Comparison of ENCODE assay signal across 1 cellular context in genomic region chr7:85426487-85426960, GRCh38.
TF ChIP-seq lines count a peak whose summit lies in the region.

No MANE protein-coding gene starts in this region.

TF ChIP-seq in HepG2, 621 proteins besides CTCF, POLR2A, EP300 and RAD21 (continued from another document and continues in another):
- TF ChIP-seq, protein P1, sequence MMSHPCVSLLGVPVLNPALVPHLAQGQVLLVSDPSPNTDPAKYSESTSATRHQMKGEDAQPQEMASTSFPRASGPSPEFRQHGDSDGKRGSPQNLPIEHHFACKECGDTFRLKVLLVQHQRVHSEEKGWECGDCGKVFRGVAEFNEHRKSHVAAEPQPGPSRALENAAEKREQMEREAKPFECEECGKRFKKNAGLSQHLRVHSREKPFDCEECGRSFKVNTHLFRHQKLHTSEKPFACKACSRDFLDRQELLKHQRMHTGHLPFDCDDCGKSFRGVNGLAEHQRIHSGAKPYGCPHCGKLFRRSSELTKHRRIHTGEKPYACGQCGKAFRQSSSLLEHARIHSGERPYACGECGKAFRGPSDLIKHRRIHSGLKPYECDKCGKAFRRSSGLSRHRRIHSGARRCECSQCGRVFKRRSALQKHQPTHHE (CRISPR knock-in tag; IDR thresholded peaks at IDR 0.05; ENCODE audit: borderline replicate concordance): 0 out of 2 replicates have a peak, but pooled peaks have one; percentile 64
- TF ChIP-seq, protein P2, sequence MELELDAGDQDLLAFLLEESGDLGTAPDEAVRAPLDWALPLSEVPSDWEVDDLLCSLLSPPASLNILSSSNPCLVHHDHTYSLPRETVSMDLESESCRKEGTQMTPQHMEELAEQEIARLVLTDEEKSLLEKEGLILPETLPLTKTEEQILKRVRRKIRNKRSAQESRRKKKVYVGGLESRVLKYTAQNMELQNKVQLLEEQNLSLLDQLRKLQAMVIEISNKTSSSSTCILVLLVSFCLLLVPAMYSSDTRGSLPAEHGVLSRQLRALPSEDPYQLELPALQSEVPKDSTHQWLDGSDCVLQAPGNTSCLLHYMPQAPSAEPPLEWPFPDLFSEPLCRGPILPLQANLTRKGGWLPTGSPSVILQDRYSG (CRISPR knock-in tag; IDR thresholded peaks at IDR 0.05): no peak
- TF ChIP-seq NCOA2 (CRISPR knock-in tag; IDR thresholded peaks at IDR 0.05) (peak; percentile 78; the same call in 1 of the 2 replicates), PHF21A (CRISPR knock-in tag; IDR thresholded peaks at IDR 0.05) (peak; percentile 35; the same call in 1 of the 2 replicates), CEBPB (IDR thresholded peaks at IDR 0.05; ENCODE audit: borderline replicate concordance, low read depth, low read length) (peak; percentile 69; the same call in 1 of the 2 replicates), CREB1 (IDR thresholded peaks at IDR 0.05) (peak; percentile 15; the same call in 1 of the 2 replicates), CREB1 (CRISPR knock-in tag; IDR thresholded peaks at IDR 0.05) (no peak), KMT2B (CRISPR knock-in tag; IDR thresholded peaks at IDR 0.05) (no peak), CREM (IDR thresholded peaks at IDR 0.05) (peak; percentile 71), CREM (CRISPR knock-in tag; IDR thresholded peaks at IDR 0.05) (no peak), ZFY (CRISPR knock-in tag; IDR thresholded peaks at IDR 0.05) (no peak), FOSL2 (CRISPR knock-in tag; IDR thresholded peaks at IDR 0.05) (peak; percentile 80), BHLHE40 (IDR thresholded peaks at IDR 0.05; ENCODE audit: low read length) (0 out of 2 replicates have a peak, but pooled peaks have one; percentile 33), ZBTB25 (CRISPR knock-in tag; IDR thresholded peaks at IDR 0.05) (no peak), ZBTB38 (CRISPR knock-in tag; IDR thresholded peaks at IDR 0.05) (no peak), TIGD3 (CRISPR knock-in tag; IDR thresholded peaks at IDR 0.05; ENCODE audit: borderline replicate concordance) (no peak), MAFK (conservative IDR thresholded peaks at IDR 0.05 in 1 of 2, IDR thresholded peaks at IDR 0.05 in 1 of 2; ENCODE audit: low read length in 2 of 2) (peak; percentile 29 to 65), HOXA3 (CRISPR knock-in tag; IDR thresholded peaks at IDR 0.05) (peak; percentile 56; the same call in 1 of the 2 replicates), STAG1 (CRISPR knock-in tag; IDR thresholded peaks at IDR 0.05) (0 out of 2 replicates have a peak, but pooled peaks have one; percentile 7), ZNF644 (CRISPR knock-in tag; IDR thresholded peaks at IDR 0.05; ENCODE audit: low read depth) (peak; percentile 94), ISL2 (CRISPR knock-in tag; IDR thresholded peaks at IDR 0.05) (peak; percentile 85), HDAC2 (CRISPR knock-in tag; IDR thresholded peaks at IDR 0.05) (peak; percentile 77; the same call in 1 of the 2 replicates), MED13 (CRISPR knock-in tag; IDR thresholded peaks at IDR 0.05) (peak; percentile 31; the same call in 1 of the 2 replicates), MBNL3 (CRISPR knock-in tag; conservative IDR thresholded peaks at IDR 0.05) (no peak), POLR2G (IDR thresholded peaks at IDR 0.05; ENCODE audit: low read depth, low read length) (no peak), ARHGAP35 (CRISPR knock-in tag; IDR thresholded peaks at IDR 0.05; ENCODE audit: borderline replicate concordance) (no peak), NR2C2 (CRISPR knock-in tag; IDR thresholded peaks at IDR 0.05; ENCODE audit: borderline replicate concordance) (peak; percentile 73; the same call in 1 of the 2 replicates), ZBTB20 (CRISPR knock-in tag; IDR thresholded peaks at IDR 0.05; ENCODE audit: borderline replicate concordance, low read depth) (peak; percentile 59; the same call in 1 of the 2 replicates), PCBP2 (optimal IDR thresholded peaks at IDR 0.05; ENCODE audit: low read depth, low read length, poor library complexity, severe bottlenecking) (no peak)
- TF ChIP-seq, protein P3, sequence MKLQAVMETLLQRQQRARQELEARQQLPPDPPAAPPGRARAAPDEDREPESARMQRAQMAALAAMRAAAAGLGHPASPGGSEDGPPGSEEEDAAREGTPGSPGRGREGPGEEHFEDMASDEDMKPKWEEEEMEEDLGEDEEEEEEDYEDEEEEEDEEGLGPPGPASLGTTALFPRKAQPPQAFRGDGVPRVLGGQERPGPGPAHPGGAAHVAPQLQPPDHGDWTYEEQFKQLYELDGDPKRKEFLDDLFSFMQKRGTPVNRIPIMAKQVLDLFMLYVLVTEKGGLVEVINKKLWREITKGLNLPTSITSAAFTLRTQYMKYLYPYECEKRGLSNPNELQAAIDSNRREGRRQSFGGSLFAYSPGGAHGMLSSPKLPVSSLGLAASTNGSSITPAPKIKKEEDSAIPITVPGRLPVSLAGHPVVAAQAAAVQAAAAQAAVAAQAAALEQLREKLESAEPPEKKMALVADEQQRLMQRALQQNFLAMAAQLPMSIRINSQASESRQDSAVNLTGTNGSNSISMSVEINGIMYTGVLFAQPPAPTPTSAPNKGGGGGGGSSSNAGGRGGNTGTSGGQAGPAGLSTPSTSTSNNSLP (IDR thresholded peaks at IDR 0.05; ENCODE audit: low read depth, low read length): peak; percentile 40; the same call in 1 of the 2 replicates
- TF ChIP-seq, protein P4, sequence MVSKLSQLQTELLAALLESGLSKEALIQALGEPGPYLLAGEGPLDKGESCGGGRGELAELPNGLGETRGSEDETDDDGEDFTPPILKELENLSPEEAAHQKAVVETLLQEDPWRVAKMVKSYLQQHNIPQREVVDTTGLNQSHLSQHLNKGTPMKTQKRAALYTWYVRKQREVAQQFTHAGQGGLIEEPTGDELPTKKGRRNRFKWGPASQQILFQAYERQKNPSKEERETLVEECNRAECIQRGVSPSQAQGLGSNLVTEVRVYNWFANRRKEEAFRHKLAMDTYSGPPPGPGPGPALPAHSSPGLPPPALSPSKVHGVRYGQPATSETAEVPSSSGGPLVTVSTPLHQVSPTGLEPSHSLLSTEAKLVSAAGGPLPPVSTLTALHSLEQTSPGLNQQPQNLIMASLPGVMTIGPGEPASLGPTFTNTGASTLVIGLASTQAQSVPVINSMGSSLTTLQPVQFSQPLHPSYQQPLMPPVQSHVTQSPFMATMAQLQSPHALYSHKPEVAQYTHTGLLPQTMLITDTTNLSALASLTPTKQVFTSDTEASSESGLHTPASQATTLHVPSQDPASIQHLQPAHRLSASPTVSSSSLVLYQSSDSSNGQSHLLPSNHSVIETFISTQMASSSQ (IDR thresholded peaks at IDR 0.05; ENCODE audit: low read depth): no peak
- TF ChIP-seq, protein P4 (CRISPR knock-in tag; IDR thresholded peaks at IDR 0.05; ENCODE audit: borderline replicate concordance): peak; percentile 1; the same call in 1 of the 2 replicates
- TF ChIP-seq, protein P5, sequence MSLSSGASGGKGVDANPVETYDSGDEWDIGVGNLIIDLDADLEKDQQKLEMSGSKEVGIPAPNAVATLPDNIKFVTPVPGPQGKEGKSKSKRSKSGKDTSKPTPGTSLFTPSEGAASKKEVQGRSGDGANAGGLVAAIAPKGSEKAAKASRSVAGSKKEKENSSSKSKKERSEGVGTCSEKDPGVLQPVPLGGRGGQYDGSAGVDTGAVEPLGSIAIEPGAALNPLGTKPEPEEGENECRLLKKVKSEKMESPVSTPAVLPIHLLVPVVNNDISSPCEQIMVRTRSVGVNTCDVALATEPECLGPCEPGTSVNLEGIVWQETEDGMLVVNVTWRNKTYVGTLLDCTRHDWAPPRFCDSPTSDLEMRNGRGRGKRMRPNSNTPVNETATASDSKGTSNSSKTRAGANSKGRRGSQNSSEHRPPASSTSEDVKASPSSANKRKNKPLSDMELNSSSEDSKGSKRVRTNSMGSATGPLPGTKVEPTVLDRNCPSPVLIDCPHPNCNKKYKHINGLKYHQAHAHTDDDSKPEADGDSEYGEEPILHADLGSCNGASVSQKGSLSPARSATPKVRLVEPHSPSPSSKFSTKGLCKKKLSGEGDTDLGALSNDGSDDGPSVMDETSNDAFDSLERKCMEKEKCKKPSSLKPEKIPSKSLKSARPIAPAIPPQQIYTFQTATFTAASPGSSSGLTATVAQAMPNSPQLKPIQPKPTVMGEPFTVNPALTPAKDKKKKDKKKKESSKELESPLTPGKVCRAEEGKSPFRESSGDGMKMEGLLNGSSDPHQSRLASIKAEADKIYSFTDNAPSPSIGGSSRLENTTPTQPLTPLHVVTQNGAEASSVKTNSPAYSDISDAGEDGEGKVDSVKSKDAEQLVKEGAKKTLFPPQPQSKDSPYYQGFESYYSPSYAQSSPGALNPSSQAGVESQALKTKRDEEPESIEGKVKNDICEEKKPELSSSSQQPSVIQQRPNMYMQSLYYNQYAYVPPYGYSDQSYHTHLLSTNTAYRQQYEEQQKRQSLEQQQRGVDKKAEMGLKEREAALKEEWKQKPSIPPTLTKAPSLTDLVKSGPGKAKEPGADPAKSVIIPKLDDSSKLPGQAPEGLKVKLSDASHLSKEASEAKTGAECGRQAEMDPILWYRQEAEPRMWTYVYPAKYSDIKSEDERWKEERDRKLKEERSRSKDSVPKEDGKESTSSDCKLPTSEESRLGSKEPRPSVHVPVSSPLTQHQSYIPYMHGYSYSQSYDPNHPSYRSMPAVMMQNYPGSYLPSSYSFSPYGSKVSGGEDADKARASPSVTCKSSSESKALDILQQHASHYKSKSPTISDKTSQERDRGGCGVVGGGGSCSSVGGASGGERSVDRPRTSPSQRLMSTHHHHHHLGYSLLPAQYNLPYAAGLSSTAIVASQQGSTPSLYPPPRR (CRISPR knock-in tag; IDR thresholded peaks at IDR 0.05; ENCODE audit: borderline replicate concordance): peak; percentile 59; the same call in 1 of the 2 replicates
- TF ChIP-seq, protein P6, sequence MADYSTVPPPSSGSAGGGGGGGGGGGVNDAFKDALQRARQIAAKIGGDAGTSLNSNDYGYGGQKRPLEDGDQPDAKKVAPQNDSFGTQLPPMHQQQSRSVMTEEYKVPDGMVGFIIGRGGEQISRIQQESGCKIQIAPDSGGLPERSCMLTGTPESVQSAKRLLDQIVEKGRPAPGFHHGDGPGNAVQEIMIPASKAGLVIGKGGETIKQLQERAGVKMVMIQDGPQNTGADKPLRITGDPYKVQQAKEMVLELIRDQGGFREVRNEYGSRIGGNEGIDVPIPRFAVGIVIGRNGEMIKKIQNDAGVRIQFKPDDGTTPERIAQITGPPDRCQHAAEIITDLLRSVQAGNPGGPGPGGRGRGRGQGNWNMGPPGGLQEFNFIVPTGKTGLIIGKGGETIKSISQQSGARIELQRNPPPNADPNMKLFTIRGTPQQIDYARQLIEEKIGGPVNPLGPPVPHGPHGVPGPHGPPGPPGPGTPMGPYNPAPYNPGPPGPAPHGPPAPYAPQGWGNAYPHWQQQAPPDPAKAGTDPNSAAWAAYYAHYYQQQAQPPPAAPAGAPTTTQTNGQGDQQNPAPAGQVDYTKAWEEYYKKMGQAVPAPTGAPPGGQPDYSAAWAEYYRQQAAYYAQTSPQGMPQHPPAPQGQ (CRISPR knock-in tag; IDR thresholded peaks at IDR 0.05; ENCODE audit: borderline replicate concordance): no peak
- TF ChIP-seq, protein P7, sequence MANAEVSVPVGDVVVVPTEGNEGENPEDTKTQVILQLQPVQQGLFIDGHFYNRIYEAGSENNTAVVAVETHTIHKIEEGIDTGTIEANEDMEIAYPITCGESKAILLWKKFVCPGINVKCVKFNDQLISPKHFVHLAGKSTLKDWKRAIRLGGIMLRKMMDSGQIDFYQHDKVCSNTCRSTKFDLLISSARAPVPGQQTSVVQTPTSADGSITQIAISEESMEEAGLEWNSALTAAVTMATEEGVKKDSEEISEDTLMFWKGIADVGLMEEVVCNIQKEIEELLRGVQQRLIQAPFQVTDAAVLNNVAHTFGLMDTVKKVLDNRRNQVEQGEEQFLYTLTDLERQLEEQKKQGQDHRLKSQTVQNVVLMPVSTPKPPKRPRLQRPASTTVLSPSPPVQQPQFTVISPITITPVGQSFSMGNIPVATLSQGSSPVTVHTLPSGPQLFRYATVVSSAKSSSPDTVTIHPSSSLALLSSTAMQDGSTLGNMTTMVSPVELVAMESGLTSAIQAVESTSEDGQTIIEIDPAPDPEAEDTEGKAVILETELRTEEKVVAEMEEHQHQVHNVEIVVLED (CRISPR knock-in tag; IDR thresholded peaks at IDR 0.05; ENCODE audit: borderline replicate concordance): peak; percentile 32; the same call in 1 of the 2 replicates
- TF ChIP-seq, protein P8, sequence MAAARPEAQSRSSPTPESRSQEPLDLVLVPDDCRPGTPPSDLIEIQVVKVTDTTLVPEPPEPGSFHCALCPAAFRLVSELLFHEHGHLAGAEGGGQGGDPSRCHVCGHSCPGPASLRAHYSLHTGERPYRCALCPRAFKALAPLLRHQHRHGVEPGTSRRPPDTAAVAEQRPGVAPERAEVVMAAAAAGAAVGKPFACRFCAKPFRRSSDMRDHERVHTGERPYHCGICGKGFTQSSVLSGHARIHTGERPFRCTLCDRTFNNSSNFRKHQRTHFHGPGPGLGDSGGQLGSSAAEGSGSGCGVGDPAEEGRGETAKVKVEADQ (CRISPR knock-in tag; IDR thresholded peaks at IDR 0.05; ENCODE audit: borderline replicate concordance): no peak
